8 cellular contexts compared by ENCODE assay signal in the genomic region with DNA sequence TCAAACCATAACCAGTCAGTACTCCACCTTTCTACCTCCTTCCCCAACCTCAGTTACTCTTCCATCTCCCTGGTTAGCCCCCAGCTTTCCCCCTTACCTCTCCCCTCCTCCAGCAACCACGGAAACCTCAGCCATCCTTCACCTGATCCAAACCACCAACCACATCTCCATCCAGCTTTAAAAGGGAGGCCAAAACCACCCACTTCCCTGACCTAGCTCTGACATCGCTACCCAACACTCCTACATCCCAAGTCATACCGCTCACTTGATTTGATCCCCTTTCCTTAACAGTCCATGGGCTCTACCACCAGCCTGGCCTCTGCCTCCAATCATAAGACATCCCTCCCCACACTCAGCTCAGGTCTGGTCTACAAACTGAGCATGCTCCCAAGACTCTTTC. TPM values are rescaled to one million over a fixed set of nuclear protein-coding genes. Genes with fewer than 3 reads are reported as not detected.
DNase-seq lines count a peak whose midpoint lies in the region; ATAC-seq, FAIRE-seq and TF ChIP-seq lines count a peak whose summit lies in the region.

No MANE protein-coding gene starts in this region.

- peaks cover 63% of the 10 kb centered on the region for H3K79me2 ChIP-seq in endothelial cell of umbilical vein (ENCODE audit: control insufficient read depth, insufficient read depth, low read length)

- H3K9me3 ChIP-seq in Panc1 (ENCODE audit: control insufficient read depth, insufficient read depth, low read depth, low read length) (no peaks in the 10 kb centered on the region), endothelial cell of umbilical vein (replicated peaks; ENCODE audit: control insufficient read depth, insufficient read depth, low read length) (no peaks in the 10 kb centered on the region), psoas muscle (no peaks in the 10 kb centered on the region)

- H3K27ac ChIP-seq in Panc1 (ENCODE audit: low read length): peak overlapping the region; percentile 86
- no peak overlapping the region for H3K27ac ChIP-seq in endothelial cell of umbilical vein (ENCODE audit: insufficient read depth, low read depth, low read length)
- H3K27ac ChIP-seq in psoas muscle: no peak overlapping the region

- 77 to 85% (median 79%) methylated on average over 3 of the region's 3 CpGs for WGBS in psoas muscle, 3 donors

- TF ChIP-seq POLR2A in endothelial cell of umbilical vein (IDR thresholded peaks at IDR 0.05; ENCODE audit: low read depth, low read length): no peak
- no peak for TF ChIP-seq POLR2A in GM12892 (IDR thresholded peaks at IDR 0.05; ENCODE audit: low read depth, low read length)

- POLR2A ChIA-PET in Panc1 (lab: Charles Lee) (no interaction called here), endothelial cell of umbilical vein (lab: Charles Lee) (no interaction called here)

- intact Hi-C loops in Panc1 (cut with micrococcal nuclease; ENCODE audit: unreplicated experiment): no loop called here
- intact Hi-C loops in endothelial cell of umbilical vein (cut with micrococcal nuclease): no loop called here
- intact Hi-C loops in psoas muscle (cut with DNase I): loop anchor here in 1 of 2 donors (10.0 kb wide), 1 partner anchor 150 kb away; a partner anchor contains a TSS

- DNase-seq in EH (ENCODE audit: low read depth) (peak; percentile 6), Panc1 (ENCODE audit: low read depth, low spot score) (no peak), endothelial cell of umbilical vein (ENCODE audit: low read depth, low spot score) (no peak), psoas muscle (no peak), NOMO-1 (lab: John Stamatoyannopoulos, UW; ENCODE audit: unreplicated experiment in 2 of 2) (no peak), putamen (ENCODE audit: low spot score) (no peak), NCI-H526 (lab: John Stamatoyannopoulos, UW) (no peak), GM12892 (ENCODE audit: insufficient read length) (no peak)

- CTCF ChIA-PET in Panc1 (lab: Charles Lee) (no interaction called here), endothelial cell of umbilical vein (lab: Charles Lee) (interaction anchor here (3.0 kb wide), 1 partner anchor 28 kb away, joined by 7 read pairs; no protein-coding TSS in a partner anchor)

- in situ Hi-C loops in Panc1 (cut with HindIII; ENCODE audit: low pct_unique_long_range_greater_than_20kb, low sequenced_read_pairs): no loop called here

- dilution Hi-C loops in endothelial cell of umbilical vein (cut with MboI; ENCODE audit: extremely low pct_ligation_motif_present, low sequenced_read_pairs): no loop called here

- no peaks in the 10 kb centered on the region for H3K36me3 ChIP-seq in Panc1 (ENCODE audit: control insufficient read depth, insufficient read depth, low read length)
- H3K36me3 ChIP-seq in endothelial cell of umbilical vein (ENCODE audit: control insufficient read depth in 2 of 2, extremely low read depth in 1 of 2, insufficient read depth in 2 of 2, low read length in 2 of 2): no peaks in the 10 kb centered on the region
- H3K36me3 ChIP-seq in psoas muscle (ENCODE audit: insufficient read depth in 1 of 2, low read depth in 1 of 2): peaks cover 0 to 14% of the 10 kb centered on the region in 2 donors

- H3K4me1 ChIP-seq in Panc1 (ENCODE audit: control insufficient read depth, insufficient read depth, low read length): peaks cover 21% of the 10 kb centered on the region
- peaks cover 31% of the 10 kb centered on the region for H3K4me1 ChIP-seq in endothelial cell of umbilical vein (ENCODE audit: control insufficient read depth, extremely low read depth, insufficient read depth, low read length)
- H3K4me1 ChIP-seq in psoas muscle: peaks cover 39% of the 10 kb centered on the region

- H4K20me1 ChIP-seq in endothelial cell of umbilical vein (replicated peaks; ENCODE audit: control insufficient read depth, extremely low read depth, insufficient read depth, low read length): no peaks in the 10 kb centered on the region

- no peak for ATAC-seq in Panc1
- ATAC-seq in psoas muscle: no peak

- peak overlapping the region; percentile 64 for H3K9ac ChIP-seq in endothelial cell of umbilical vein (replicated peaks; ENCODE audit: extremely low read depth, insufficient read depth, low read length)

- H3K27me3 ChIP-seq in Panc1 (ENCODE audit: control insufficient read depth, insufficient read depth, low read length): no peaks in the 10 kb centered on the region
- no peaks in the 10 kb centered on the region for H3K27me3 ChIP-seq in endothelial cell of umbilical vein (ENCODE audit: control insufficient read depth in 2 of 2, insufficient read depth in 2 of 2, low read length in 2 of 2)
- H3K27me3 ChIP-seq in psoas muscle (ENCODE audit: insufficient read depth in 3 of 3, low read length in 2 of 3): no peaks in the 10 kb centered on the region

- H3K4me3 ChIP-seq in Panc1 (ENCODE audit: low read depth in 2 of 2, low read length in 2 of 2) (peak overlapping the region; percentile 80 to 96), endothelial cell of umbilical vein (replicated peaks in 1 of 3; ENCODE audit: insufficient read depth in 1 of 3, low read depth in 1 of 3, low read length in 3 of 3) (peak overlapping the region in 1 of 3 experiments; percentile 61), psoas muscle (peak overlapping the region; percentile 77)

- H3K9me1 ChIP-seq in endothelial cell of umbilical vein (replicated peaks; ENCODE audit: control insufficient read depth, extremely low read depth, insufficient read depth, low read length): no peaks in the 10 kb centered on the region

- FAIRE-seq in endothelial cell of umbilical vein (lab: Jason Lieb, UNC) (no peak), GM12892 (lab: Jason Lieb, UNC) (no peak)

- BruUV-seq in Panc1 (replicated peaks; lab: Mats Ljungman, UMichigan) (no TSS peak), endothelial cell of umbilical vein (replicated peaks; lab: Mats Ljungman, UMichigan) (no TSS peak)

- TF ChIP-seq CTCF in Panc1 (IDR thresholded peaks at IDR 0.05) (no peak), endothelial cell of umbilical vein (IDR thresholded peaks at IDR 0.05; ENCODE audit: extremely low read depth in 1 of 2, insufficient read depth in 1 of 2, low read depth in 1 of 2, low read length in 2 of 2) (no peak), psoas muscle (IDR thresholded peaks at IDR 0.05) (no peak)

- H2AFZ ChIP-seq in endothelial cell of umbilical vein (ENCODE audit: low read depth, low read length): no peak overlapping the region

- H3K4me2 ChIP-seq in endothelial cell of umbilical vein (ENCODE audit: insufficient read depth, low read length): peak overlapping the region; percentile 32

TF ChIP-seq in endothelial cell of umbilical vein, 7 proteins besides CTCF, POLR2A, EP300 and RAD21:
- TF ChIP-seq MYC (IDR thresholded peaks at IDR 0.05; ENCODE audit: low read depth, low read length) (no peak), POLR2AphosphoS5 (IDR thresholded peaks at IDR 0.05; ENCODE audit: insufficient read depth, low read depth, low read length) (no peak), FOS (IDR thresholded peaks at IDR 0.05; ENCODE audit: borderline replicate concordance, insufficient read depth, low read length) (no peak), GATA2 (IDR thresholded peaks at IDR 0.05; ENCODE audit: insufficient read depth, insufficient read length, low read depth, low read length) (no peak), JUN (IDR thresholded peaks at IDR 0.05; ENCODE audit: borderline replicate concordance, insufficient read depth, insufficient read length, low read depth) (no peak), EZH2 (IDR thresholded peaks at IDR 0.05; ENCODE audit: borderline replicate concordance, low read depth, low read length, severe bottlenecking) (no peak)
- TF ChIP-seq, protein P1, sequence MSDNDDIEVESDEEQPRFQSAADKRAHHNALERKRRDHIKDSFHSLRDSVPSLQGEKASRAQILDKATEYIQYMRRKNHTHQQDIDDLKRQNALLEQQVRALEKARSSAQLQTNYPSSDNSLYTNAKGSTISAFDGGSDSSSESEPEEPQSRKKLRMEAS (IDR thresholded peaks at IDR 0.05; ENCODE audit: insufficient read depth, insufficient read length): no peak
TF ChIP-seq in endothelial cell of umbilical vein: peak in this region for 0.

RNA-seq across cellular contexts. Expression of a gene that starts 1.5 kb away (rescaled TPM):
- total RNA-seq in Panc1 (2021; ENCODE audit: unreplicated experiment): 62.0 TPM
- polyA plus RNA-seq in Panc1 (2012; ENCODE audit: insufficient read length): 90.8 TPM
- total RNA-seq in endothelial cell of umbilical vein: 80.3 and 82.8 TPM in 2 replicates
- polyA plus RNA-seq in endothelial cell of umbilical vein: 70.5 and 73.7 TPM in 2 replicates
- polyA plus RNA-seq in endothelial cell of umbilical vein (2011; cell fraction: cytosol; rRNA removed): 55.9 and 58.3 TPM in 2 replicates
- 67.9 and 80.0 TPM in 2 replicates for polyA plus RNA-seq in endothelial cell of umbilical vein (2011; cell fraction: nucleus; rRNA removed)
- polyA plus RNA-seq in endothelial cell of umbilical vein (2012): 70.3 and 85.8 TPM in 2 replicates
- 109 and 135 TPM in 2 replicates for polyA minus RNA-seq in endothelial cell of umbilical vein
- polyA minus RNA-seq in endothelial cell of umbilical vein (2011; cell fraction: cytosol; rRNA and poly(A)+ RNA removed): 32.7 TPM
- polyA minus RNA-seq in endothelial cell of umbilical vein (2011; cell fraction: nucleus; rRNA and poly(A)+ RNA removed): 16.1 and 22.9 TPM in 2 replicates
- total RNA-seq in psoas muscle: 10 to 100 TPM; 24.0 to 38.7 (median 35.6) TPM
- polyA plus RNA-seq in psoas muscle: 10 to 100 TPM; 18.9 to 33.2 (median 31.1) TPM
- polyA plus RNA-seq in GM12892 (2012; ENCODE audit: missing spikeins): 25.5 TPM
